ENCODE assay signal across 18 cellular contexts in the genomic region with DNA sequence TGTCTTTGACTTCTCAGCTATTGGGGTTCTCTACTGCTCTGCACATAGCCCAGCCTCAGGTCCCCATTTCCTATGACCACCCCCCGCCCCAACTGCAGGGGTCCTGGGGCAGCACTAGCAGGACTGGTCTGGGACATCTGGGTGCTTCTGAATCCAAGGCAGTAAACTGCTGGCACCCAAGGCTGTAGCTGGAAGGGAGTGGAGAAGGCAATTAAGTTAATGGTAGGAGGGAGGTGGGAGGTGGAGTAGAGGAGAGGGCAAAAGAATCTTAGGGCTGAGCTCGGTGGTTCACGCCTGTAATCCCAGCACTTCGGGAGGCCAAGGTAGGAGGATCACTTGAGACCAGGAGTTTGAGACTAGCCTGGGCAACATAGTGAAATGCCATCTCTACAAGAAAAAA. TPM values are rescaled to one million over a fixed set of nuclear protein-coding genes. Genes with fewer than 3 reads are reported as not detected.
A peak's percentile ranks its signal among the peaks of the same experiment; 100 is the strongest.
DNase-seq lines count a peak whose midpoint lies in the region; ATAC-seq and TF ChIP-seq lines count a peak whose summit lies in the region.
"Had no signal": no experiment of that assay in that cellular context is flagged by ENCODE, and none has a peak within 500 bp of the region (broad histone marks: within the 10 kb centered on the region; RNA-seq: fewer than 3 reads in every experiment).

No MANE protein-coding gene starts in this region.

- no peak for TF ChIP-seq POLR2A in heart left ventricle (IDR thresholded peaks at IDR 0.05)

- H3K9me3 ChIP-seq in heart left ventricle = peaks cover 0 to 5% (median 0%) of the 10 kb centered on the region in 12 donors
- H3K9me3 ChIP-seq: A549, Caco-2 had no signal

- H3K27ac Mint-ChIP-seq in osteocyte (ENCODE audit: unreplicated experiment) = no peak overlapping the region
- H3K27ac Mint-ChIP-seq: CD4-positive, alpha-beta T cell; GM23338; HFFc6 had no signal

- WGBS in heart left ventricle, 4 donors = 89 to 92% (median 90%) methylated on average over 4 of the region's 4 CpGs

- H3K4me1 ChIP-seq in heart left ventricle = peaks cover 0 to 3% (median 0%) of the 10 kb centered on the region in 12 donors
- H3K4me1 ChIP-seq: A549 had no signal

- ATAC-seq in heart left ventricle (no peak), GM19395 (IDR thresholded peaks at IDR 0.05; ENCODE audit: unreplicated experiment) (no peak)
- ATAC-seq: A549, GM23338 had no signal

- H3K4me3 ChIP-seq in heart left ventricle = no peak overlapping the region
- H3K4me3 ChIP-seq: A549, GM23338 had no signal

- no peaks in the 10 kb centered on the region for H3K27me3 ChIP-seq in heart left ventricle

- no peaks in the 10 kb centered on the region for H3K36me3 ChIP-seq in heart left ventricle

- peaks cover 5% of the 10 kb centered on the region for H3K9me3 Mint-ChIP-seq in osteocyte (ENCODE audit: unreplicated experiment)
- H3K9me3 Mint-ChIP-seq: CD4-positive, alpha-beta T cell; GM23338; HFFc6 had no signal

- H3K36me3 Mint-ChIP-seq in osteocyte (ENCODE audit: unreplicated experiment) = no peaks in the 10 kb centered on the region

- H3K4me3 Mint-ChIP-seq in osteocyte (ENCODE audit: unreplicated experiment) = no peak overlapping the region
- H3K4me3 Mint-ChIP-seq: CD4-positive, alpha-beta T cell; GM23338; HFFc6 had no signal

- DNase-seq in activated effector memory CD4-positive, alpha-beta T cell treated with anti-CD3 and anti-CD28 coated beads, Interleukin-2, amount 50 U/mL, for 16 hours = peak; percentile 9
- no peak for DNase-seq in activated effector memory CD4-positive, alpha-beta T cell treated with Interleukin-2 at 50 U/mL for 16 hours
- DNase-seq in islet precursor cell (peak; percentile 50), osteocyte (ENCODE audit: extremely low spot score, unreplicated experiment) (peak; percentile 54), heart left ventricle (no peak)
- DNase-seq in activated CD4-positive, alpha-beta T cell treated with anti-CD3 and anti-CD28 coated beads, Interleukin-2, amount 50 U/mL, for 48 hours = no peak
- DNase-seq: AML-193; Caco-2; CD4-positive, alpha-beta T cell; HCEC 1CT; HFFc6; IMR-90 had no signal

- peaks cover 5% of the 10 kb centered on the region for H3K4me1 Mint-ChIP-seq in osteocyte (ENCODE audit: unreplicated experiment)

- intact Hi-C loops in heart left ventricle (cut with DNase I) = no loop called here

- TF ChIP-seq CTCF in osteocyte (IDR thresholded peaks at IDR 0.05) (no peak), heart left ventricle (IDR thresholded peaks at IDR 0.05) (no peak)

- peaks cover 2% of the 10 kb centered on the region for H3K27me3 Mint-ChIP-seq in osteocyte (ENCODE audit: unreplicated experiment)
- H3K27me3 Mint-ChIP-seq: CD4-positive, alpha-beta T cell had no signal

- H3K27ac ChIP-seq in heart left ventricle = no peak overlapping the region
- H3K27ac ChIP-seq: 22Rv1, A549, C4-2B, HL-60 had no signal

RNA-seq across cellular contexts. Expression of a gene that starts 11.5 kb away (rescaled TPM):
- total RNA-seq in osteocyte (not detected in 2 replicates), heart left ventricle (1 to 10 TPM in 2 of 9 donors, under 1 TPM in 3, not detected in 4; 0.30 to 2.6 (median 0.90) TPM)
- polyA plus RNA-seq in heart left ventricle = under 1 TPM; 0.76 to 0.87 TPM

RNA-seq across cellular contexts. Expression of a gene that starts 40.3 kb away (rescaled TPM):
- total RNA-seq in osteocyte (85.3 and 90.1 TPM in 2 replicates), heart left ventricle (100 to 1,000 TPM in 1 of 9 donors, 10 to 100 TPM in 8; 67.3 to 103 (median 91.7) TPM)
- polyA plus RNA-seq in heart left ventricle = 100 to 1,000 TPM in 1 of 2 donors, 10 to 100 TPM in 1; 37.6 to 232 TPM

RNA-seq across cellular contexts. Expression of a gene that starts 40.8 kb away (rescaled TPM):
- 63.8 and 67.8 TPM in 2 replicates for total RNA-seq in osteocyte
- 100 to 1,000 TPM; 106 to 211 (median 167) TPM for total RNA-seq in heart left ventricle
- polyA plus RNA-seq in heart left ventricle = 100 to 1,000 TPM; 130 to 169 TPM

Comparison
In these comparisons a context has a peak if more than half of its experiments do, and no peak if none do; other contexts are left out.
1. DNase-seq: peak in activated effector memory CD4-positive, alpha-beta T cell treated with anti-CD3 and anti-CD28 coated beads, Interleukin-2, amount 50 U/mL, for 16 hours (single experiment), islet precursor cell (single experiment) and osteocyte (single experiment); none in activated effector memory CD4-positive, alpha-beta T cell treated with Interleukin-2 at 50 U/mL for 16 hours (single experiment), activated CD4-positive, alpha-beta T cell treated with anti-CD3 and anti-CD28 coated beads, Interleukin-2, amount 50 U/mL, for 48 hours (0 of 2) and heart left ventricle (0 of 5).